ENCODE assay signal across 19 cellular contexts in the genomic region with DNA sequence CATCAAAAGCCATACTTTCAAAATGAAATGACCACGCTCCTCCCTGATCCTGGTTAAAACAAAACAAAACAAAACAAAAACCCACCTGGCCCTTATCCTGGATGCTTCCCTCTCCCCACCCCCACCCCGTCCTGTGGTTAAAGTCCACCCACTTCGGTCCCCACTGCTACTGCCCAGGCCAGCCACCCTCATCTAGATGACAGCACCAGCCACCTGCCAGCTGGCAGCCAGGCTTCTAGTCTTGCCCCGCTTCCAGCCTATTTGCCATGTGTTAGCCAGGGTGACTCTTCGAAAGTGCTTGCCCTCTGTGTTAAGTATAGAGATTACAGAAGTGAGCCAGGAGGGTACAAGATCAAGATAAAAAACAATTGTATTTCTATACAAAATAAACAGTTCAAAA. TPM values are rescaled to one million over a fixed set of nuclear protein-coding genes. Genes with fewer than 3 reads are reported as not detected.
DNase-seq lines count a peak whose midpoint lies in the region; ATAC-seq and TF ChIP-seq lines count a peak whose summit lies in the region.
"Had no signal": no experiment of that assay in that cellular context is flagged by ENCODE, and none has a peak within 500 bp of the region (broad histone marks: within the 10 kb centered on the region; RNA-seq: fewer than 3 reads in every experiment).

No MANE protein-coding gene starts in this region.

- H3K27ac Mint-ChIP-seq in activated CD8-positive, alpha-beta T cell treated with anti-CD3 and anti-CD28 coated beads, Interleukin-2, amount 10 ng/mL, durations not matched to agents 7 days and 5 days, result no peak overlapping the region
- H3K27ac Mint-ChIP-seq: activated naive CD4-positive, alpha-beta T cell treated with anti-CD3 and anti-CD28 coated beads, Interleukin-2, amount 50 U/mL, for 24 hours; T-helper 1 cell treated with Interleukin-12 subunit alpha and Interleukin-12 subunit beta and Interleukin-4 antibody, amounts not matched to agents 30 μg/mL and 1 μg/mL, for 36 hours had no signal

- TF ChIP-seq CTCF in sigmoid colon (IDR thresholded peaks at IDR 0.05) (no peak), BE2C (IDR thresholded peaks at IDR 0.05; ENCODE audit: low read depth, low read length) (no peak)

- no peak overlapping the region for H3K4me3 Mint-ChIP-seq in activated CD8-positive, alpha-beta T cell treated with anti-CD3 and anti-CD28 coated beads, Interleukin-2, amount 10 ng/mL, durations not matched to agents 7 days and 5 days
- H3K4me3 Mint-ChIP-seq: activated naive CD4-positive, alpha-beta T cell treated with anti-CD3 and anti-CD28 coated beads, Interleukin-2, amount 50 U/mL, for 24 hours; H9; T-helper 1 cell treated with Interleukin-12 subunit alpha and Interleukin-12 subunit beta and Interleukin-4 antibody, amounts not matched to agents 30 μg/mL and 1 μg/mL, for 36 hours had no signal

- H3K4me3 ChIP-seq in sigmoid colon (no peak overlapping the region), BE2C (ENCODE audit: low read depth, low read length) (no peak overlapping the region), H7 (ENCODE audit: insufficient read depth, low read depth, low read length) (no peak overlapping the region)
- H3K4me3 ChIP-seq: lung had no signal

- H3K27ac ChIP-seq in sigmoid colon, result peak overlapping the region in 3 of 4 donors; percentile 88 to 93 (median 90)
- H3K27ac ChIP-seq: VCaP had no signal

- DNase-seq in NCI-H524 (lab: John Stamatoyannopoulos, UW) (peak; percentile 39 to 79), NCI-H524 treated with DMSO at 0.1 percent for 48 hours (lab: John Stamatoyannopoulos, UW) (no peak), RPMI8226 (peak; percentile 70), left ventricle myocardium superior (peak; percentile 74), sigmoid colon (no peak), BE2C (no peak), H7 (no peak)
- DNase-seq in activated CD8-positive, alpha-beta T cell treated with anti-CD3 and anti-CD28 coated beads, Interleukin-2, amount 10 ng/mL, durations not matched to agents 7 days and 5 days, result no peak
- DNase-seq: activated CD4-positive, alpha-beta T cell treated with anti-CD3 and anti-CD28 coated beads, Interleukin-2, amount 50 U/mL, for 4 hours; activated T-cell treated with anti-CD3 and anti-CD28 coated beads for 4 hours; C1 segment of cervical spinal cord; H9; NCI-H1105 treated with DMSO at 0.1 percent for 48 hours; stimulated activated CD4-positive, alpha-beta T cell treated with anti-CD3 and anti-CD28 coated beads, Interleukin-2, amount 100 ng/mL, for 48 hours had no signal

- H3K9me3 Mint-ChIP-seq in activated CD8-positive, alpha-beta T cell treated with anti-CD3 and anti-CD28 coated beads, Interleukin-2, amount 10 ng/mL, durations not matched to agents 7 days and 5 days (ENCODE audit: insufficient read depth), result no peaks in the 10 kb centered on the region
- H3K9me3 Mint-ChIP-seq: activated naive CD4-positive, alpha-beta T cell treated with anti-CD3 and anti-CD28 coated beads, Interleukin-2, amount 50 U/mL, for 24 hours; H9; immature natural killer cell; T-helper 1 cell treated with Interleukin-12 subunit alpha and Interleukin-12 subunit beta and Interleukin-4 antibody, amounts not matched to agents 30 μg/mL and 1 μg/mL, for 36 hours had no signal

- H3K27me3 Mint-ChIP-seq in activated CD8-positive, alpha-beta T cell treated with anti-CD3 and anti-CD28 coated beads, Interleukin-2, amount 10 ng/mL, durations not matched to agents 7 days and 5 days (ENCODE audit: low read depth), result peaks cover 25% of the 10 kb centered on the region

- H3K4me1 Mint-ChIP-seq in activated CD8-positive, alpha-beta T cell treated with anti-CD3 and anti-CD28 coated beads, Interleukin-2, amount 10 ng/mL, durations not matched to agents 7 days and 5 days (ENCODE audit: low read depth), result peaks cover 37% of the 10 kb centered on the region

- intact Hi-C loops in left ventricle myocardium superior (cut with micrococcal nuclease), result no loop called here
- intact Hi-C loops in sigmoid colon (cut with DNase I), result no loop called here

- no peak for TF ChIP-seq POLR2A in sigmoid colon (IDR thresholded peaks at IDR 0.05)

- CTCF ChIA-PET in activated CD8-positive, alpha-beta T cell treated with anti-CD3 and anti-CD28 coated beads, Interleukin-2, amount 10 ng/mL, durations not matched to agents 7 days and 5 days (lab: Charles Lee), result interaction anchor here (1.0 to 2.4 kb wide), 3 partner anchors 37 to 98 kb away, joined by 3 to 6 read pairs (median 4); no protein-coding TSS in a partner anchor

- no peak for TF ChIP-seq EP300 in sigmoid colon (IDR thresholded peaks at IDR 0.05)

- H3K36me3 ChIP-seq in sigmoid colon (no peaks in the 10 kb centered on the region), BE2C (no peaks in the 10 kb centered on the region), H7 (replicated peaks; ENCODE audit: control insufficient read depth, insufficient read depth, low read length) (no peaks in the 10 kb centered on the region)

- H3K27me3 ChIP-seq in sigmoid colon (no peaks in the 10 kb centered on the region), BE2C (no peaks in the 10 kb centered on the region), H7 (ENCODE audit: control insufficient read depth, insufficient read depth, low read length) (no peaks in the 10 kb centered on the region)

- H3K4me1 ChIP-seq in sigmoid colon (peaks cover 0 to 50% (median 39%) of the 10 kb centered on the region in 4 donors), BE2C (peaks cover 5% of the 10 kb centered on the region; the same call in 1 of the 2 replicates)

- 18 to 62% methylated on average over 4 to 5 of the region's 5 CpGs for WGBS in sigmoid colon, 2 donors

- peaks cover 7% of the 10 kb centered on the region for H3K36me3 Mint-ChIP-seq in activated CD8-positive, alpha-beta T cell treated with anti-CD3 and anti-CD28 coated beads, Interleukin-2, amount 10 ng/mL, durations not matched to agents 7 days and 5 days (ENCODE audit: low read depth)
- H3K36me3 Mint-ChIP-seq: activated naive CD4-positive, alpha-beta T cell treated with anti-CD3 and anti-CD28 coated beads, Interleukin-2, amount 50 U/mL, for 24 hours had no signal

- ATAC-seq in left ventricle myocardium superior, result peak; percentile 90
- ATAC-seq in activated CD8-positive, alpha-beta T cell treated with anti-CD3 and anti-CD28 coated beads, Interleukin-2, amount 10 ng/mL, durations not matched to agents 7 days and 5 days, result no peak

- POLR2A ChIA-PET in activated CD8-positive, alpha-beta T cell treated with anti-CD3 and anti-CD28 coated beads, Interleukin-2, amount 10 ng/mL, durations not matched to agents 7 days and 5 days (lab: Charles Lee), result interaction anchor here (0.6 kb wide), 1 partner anchor 15 kb away, joined by 3 read pairs; no protein-coding TSS in a partner anchor

- H3K9me3 ChIP-seq in sigmoid colon, result no peaks in the 10 kb centered on the region
- no peaks in the 10 kb centered on the region for H3K9me3 ChIP-seq in BE2C

RNA-seq across cellular contexts. Expression of gene NCS1, which starts 27.5 kb away (rescaled TPM):
- total RNA-seq in left ventricle myocardium superior (4.1 TPM), sigmoid colon (100 to 1,000 TPM in 1 of 4 donors, 10 to 100 TPM in 3; 78.5 to 133 (median 96.9) TPM)
- 1 to 10 TPM in 2 of 3 donors, under 1 TPM in 1; 0.69 to 8.9 (median 4.2) TPM for polyA plus RNA-seq in sigmoid colon
- polyA plus RNA-seq in BE2C (2012; ENCODE audit: insufficient read depth, insufficient read length, low read depth), result 82.1 TPM
- total RNA-seq in H7 (2014; rRNA removed; shearing (Covaris generic)), result 24.6 and 28.3 TPM in 2 replicates
- 1 to 10 TPM; 3.3 TPM for total RNA-seq in activated CD8-positive, alpha-beta T cell treated with anti-CD3 and anti-CD28 coated beads, Interleukin-2, amount 10 ng/mL, durations not matched to agents 7 days and 5 days

Comparison
In these comparisons a context has a peak if more than half of its experiments do, and no peak if none do; other contexts are left out.
1. DNase-seq: peak in NCI-H524 (2 of 2), RPMI8226 (single experiment) and left ventricle myocardium superior (single experiment); none in NCI-H524 treated with DMSO at 0.1 percent for 48 hours (single experiment), sigmoid colon (single experiment), BE2C (single experiment), H7 (single experiment) and activated CD8-positive, alpha-beta T cell treated with anti-CD3 and anti-CD28 coated beads, Interleukin-2, amount 10 ng/mL, durations not matched to agents 7 days and 5 days (single experiment).